ENCODE assay signal across 7 cellular contexts in genomic region chr3:142445816-142446254, GRCh38. TPM values are rescaled to one million over a fixed set of nuclear protein-coding genes. Genes with fewer than 3 reads are reported as not detected.
DNase-seq lines count a peak whose midpoint lies in the region; ATAC-seq, FAIRE-seq and TF ChIP-seq lines count a peak whose summit lies in the region.

No MANE protein-coding gene starts in this region.

- no peak for DNase-seq in cerebellum (ENCODE audit: low spot score)
- no peak for DNase-seq in HuH-7 (ENCODE audit: low spot score)

- peaks cover 34% of the 10 kb centered on the region for H4K20me1 ChIP-seq in OCI-LY3 (ENCODE audit: insufficient read depth, low read length)

- peaks cover 9% of the 10 kb centered on the region for H3K36me3 ChIP-seq in OCI-LY3 (replicated peaks; ENCODE audit: low read depth, low read length)
- no peaks in the 10 kb centered on the region for H3K36me3 ChIP-seq in neutrophil

- H3K4me3 ChIP-seq in OCI-LY3 (ENCODE audit: low read length) (peak overlapping the region; percentile 86), neutrophil (ENCODE audit: low read depth in 1 of 2, low read length in 1 of 2) (peak overlapping the region; percentile 23 to 92)

- no peak overlapping the region for H2AFZ ChIP-seq in OCI-LY3 (ENCODE audit: low read depth, low read length)

- TF ChIP-seq CTCF in OCI-LY3 (IDR thresholded peaks at IDR 0.05; ENCODE audit: low read depth, low read length) = no peak
- TF ChIP-seq CTCF in neutrophil (IDR thresholded peaks at IDR 0.05) = no peak

- ATAC-seq in GM18520 (IDR thresholded peaks at IDR 0.05; ENCODE audit: unreplicated experiment) = peak; percentile 48
- ATAC-seq in HG02610 (IDR thresholded peaks at IDR 0.05; ENCODE audit: unreplicated experiment) = peak; percentile 59

- H3K4me2 ChIP-seq in OCI-LY3 (ENCODE audit: low read length) = peak overlapping the region; percentile 89

- peak overlapping the region; percentile 89 for H3K9ac ChIP-seq in OCI-LY3 (ENCODE audit: low read length)

- H3K27me3 ChIP-seq in OCI-LY3 (ENCODE audit: low read depth, low read length) (no peaks in the 10 kb centered on the region), neutrophil (no peaks in the 10 kb centered on the region)

- peaks cover 12% of the 10 kb centered on the region for H3K4me1 ChIP-seq in OCI-LY3 (ENCODE audit: low read length)
- peaks cover 52 to 60% of the 10 kb centered on the region in 2 experiments for H3K4me1 ChIP-seq in neutrophil (ENCODE audit: control insufficient read depth in 1 of 2, insufficient read depth in 1 of 2, low read depth in 1 of 2, low read length in 1 of 2)

- FAIRE-seq in colon (lab: Jason Lieb, UNC) = peak; percentile 89

- H3K9me3 ChIP-seq in OCI-LY3 (ENCODE audit: insufficient read depth, low read length) (no peaks in the 10 kb centered on the region), neutrophil (no peaks in the 10 kb centered on the region)

- H3K79me2 ChIP-seq in OCI-LY3 (ENCODE audit: low read length) = peaks cover 67% of the 10 kb centered on the region

- H3K27ac ChIP-seq in OCI-LY3 (ENCODE audit: low read length) = peak overlapping the region; percentile 82
- peak overlapping the region; percentile 95 for H3K27ac ChIP-seq in neutrophil

RNA-seq across cellular contexts. Expression of gene XRN1, which starts 2.0 kb away (rescaled TPM):
- total RNA-seq in cerebellum = 64.8 TPM
